ENCODE assay signal across 1 cellular context in genomic region chr6:41318648-41319565, GRCh38.
A peak's percentile ranks its signal among the peaks of the same experiment; 100 is the strongest.
TF ChIP-seq lines count a peak whose summit lies in the region.

No MANE protein-coding gene starts in this region.

TF ChIP-seq in HepG2, 621 proteins besides CTCF, POLR2A, EP300 and RAD21 (continued from another document and continues in another):
- TF ChIP-seq, protein P1, sequence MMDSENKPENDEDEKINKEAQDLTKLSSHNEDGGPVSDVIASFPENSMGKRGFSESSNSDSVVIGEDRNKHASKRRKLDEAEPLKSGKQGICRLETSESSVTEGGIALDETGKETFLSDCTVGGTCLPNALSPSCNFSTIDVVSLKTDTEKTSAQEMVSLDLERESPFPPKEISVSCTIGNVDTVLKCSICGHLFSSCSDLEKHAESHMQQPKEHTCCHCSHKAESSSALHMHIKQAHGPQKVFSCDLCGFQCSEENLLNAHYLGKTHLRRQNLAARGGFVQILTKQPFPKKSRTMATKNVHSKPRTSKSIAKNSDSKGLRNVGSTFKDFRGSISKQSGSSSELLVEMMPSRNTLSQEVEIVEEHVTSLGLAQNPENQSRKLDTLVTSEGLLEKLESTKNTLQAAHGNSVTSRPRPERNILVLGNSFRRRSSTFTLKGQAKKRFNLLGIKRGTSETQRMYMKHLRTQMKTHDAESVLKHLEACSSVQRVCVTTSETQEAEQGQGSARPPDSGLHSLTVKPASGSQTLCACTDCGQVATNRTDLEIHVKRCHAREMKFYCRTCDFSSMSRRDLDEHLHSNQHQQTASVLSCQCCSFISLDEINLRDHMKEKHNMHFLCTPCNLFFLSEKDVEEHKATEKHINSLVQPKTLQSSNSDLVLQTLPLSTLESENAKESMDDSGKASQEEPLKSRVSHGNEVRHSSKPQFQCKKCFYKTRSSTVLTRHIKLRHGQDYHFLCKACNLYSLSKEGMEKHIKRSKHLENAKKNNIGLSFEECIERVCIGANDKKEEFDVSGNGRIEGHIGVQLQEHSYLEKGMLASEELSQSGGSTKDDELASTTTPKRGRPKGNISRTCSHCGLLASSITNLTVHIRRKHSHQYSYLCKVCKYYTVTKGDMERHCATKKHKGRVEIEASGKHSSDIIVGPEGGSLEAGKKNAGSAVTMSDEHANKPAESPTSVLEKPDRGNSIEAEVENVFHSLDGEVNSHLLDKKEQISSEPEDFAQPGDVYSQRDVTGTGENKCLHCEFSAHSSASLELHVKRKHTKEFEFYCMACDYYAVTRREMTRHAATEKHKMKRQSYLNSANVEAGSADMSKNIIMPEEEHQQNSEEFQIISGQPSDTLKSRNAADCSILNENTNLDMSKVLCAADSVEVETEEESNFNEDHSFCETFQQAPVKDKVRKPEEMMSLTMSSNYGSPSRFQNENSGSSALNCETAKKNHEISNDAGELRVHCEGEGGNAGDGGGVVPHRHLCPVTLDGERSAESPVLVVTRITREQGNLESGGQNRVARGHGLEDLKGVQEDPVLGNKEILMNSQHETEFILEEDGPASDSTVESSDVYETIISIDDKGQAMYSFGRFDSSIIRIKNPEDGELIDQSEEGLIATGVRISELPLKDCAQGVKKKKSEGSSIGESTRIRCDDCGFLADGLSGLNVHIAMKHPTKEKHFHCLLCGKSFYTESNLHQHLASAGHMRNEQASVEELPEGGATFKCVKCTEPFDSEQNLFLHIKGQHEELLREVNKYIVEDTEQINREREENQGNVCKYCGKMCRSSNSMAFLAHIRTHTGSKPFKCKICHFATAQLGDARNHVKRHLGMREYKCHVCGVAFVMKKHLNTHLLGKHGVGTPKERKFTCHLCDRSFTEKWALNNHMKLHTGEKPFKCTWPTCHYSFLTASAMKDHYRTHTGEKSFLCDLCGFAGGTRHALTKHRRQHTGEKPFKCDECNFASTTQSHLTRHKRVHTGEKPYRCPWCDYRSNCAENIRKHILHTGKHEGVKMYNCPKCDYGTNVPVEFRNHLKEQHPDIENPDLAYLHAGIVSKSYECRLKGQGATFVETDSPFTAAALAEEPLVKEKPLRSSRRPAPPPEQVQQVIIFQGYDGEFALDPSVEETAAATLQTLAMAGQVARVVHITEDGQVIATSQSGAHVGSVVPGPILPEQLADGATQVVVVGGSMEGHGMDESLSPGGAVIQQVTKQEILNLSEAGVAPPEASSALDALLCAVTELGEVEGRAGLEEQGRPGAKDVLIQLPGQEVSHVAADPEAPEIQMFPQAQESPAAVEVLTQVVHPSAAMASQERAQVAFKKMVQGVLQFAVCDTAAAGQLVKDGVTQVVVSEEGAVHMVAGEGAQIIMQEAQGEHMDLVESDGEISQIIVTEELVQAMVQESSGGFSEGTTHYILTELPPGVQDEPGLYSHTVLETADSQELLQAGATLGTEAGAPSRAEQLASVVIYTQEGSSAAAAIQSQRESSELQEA (CRISPR knock-in tag; IDR thresholded peaks at IDR 0.05; ENCODE audit: not compliant biosample characterization): peak; percentile 91
- peak; percentile 17; the same call in 1 of the 2 replicates for TF ChIP-seq ZSCAN21 (CRISPR knock-in tag; IDR thresholded peaks at IDR 0.05; ENCODE audit: borderline replicate concordance)
- TF ChIP-seq ZNF629 (CRISPR knock-in tag; conservative IDR thresholded peaks at IDR 0.05): no peak
- TF ChIP-seq HOXA7 (CRISPR knock-in tag; IDR thresholded peaks at IDR 0.05): no peak
- peak; percentile 8; the same call in 1 of the 2 replicates for TF ChIP-seq TBX2 (CRISPR knock-in tag; IDR thresholded peaks at IDR 0.05; ENCODE audit: borderline replicate concordance)
- TF ChIP-seq KDM3A (CRISPR knock-in tag; IDR thresholded peaks at IDR 0.05; ENCODE audit: low read depth): peak; percentile 54; the same call in 1 of the 2 replicates
- no peak for TF ChIP-seq KDM6A (CRISPR knock-in tag; IDR thresholded peaks at IDR 0.05; ENCODE audit: low read depth)
- TF ChIP-seq MYC (CRISPR knock-in tag; IDR thresholded peaks at IDR 0.05; ENCODE audit: borderline replicate concordance): peak; percentile 82; the same call in 1 of the 2 replicates
- no peak for TF ChIP-seq CBFB (CRISPR knock-in tag; IDR thresholded peaks at IDR 0.05)
- no peak for TF ChIP-seq EHMT2 (IDR thresholded peaks at IDR 0.05; ENCODE audit: borderline replicate concordance, low read depth, low read length)
- TF ChIP-seq ZNF512B (CRISPR knock-in tag; IDR thresholded peaks at IDR 0.05; ENCODE audit: borderline replicate concordance): peak; percentile 62; the same call in 1 of the 2 replicates
- TF ChIP-seq TFDP1 (CRISPR knock-in tag; IDR thresholded peaks at IDR 0.05; ENCODE audit: borderline replicate concordance): peak; percentile 38; the same call in 1 of the 2 replicates
- TF ChIP-seq, protein P2, sequence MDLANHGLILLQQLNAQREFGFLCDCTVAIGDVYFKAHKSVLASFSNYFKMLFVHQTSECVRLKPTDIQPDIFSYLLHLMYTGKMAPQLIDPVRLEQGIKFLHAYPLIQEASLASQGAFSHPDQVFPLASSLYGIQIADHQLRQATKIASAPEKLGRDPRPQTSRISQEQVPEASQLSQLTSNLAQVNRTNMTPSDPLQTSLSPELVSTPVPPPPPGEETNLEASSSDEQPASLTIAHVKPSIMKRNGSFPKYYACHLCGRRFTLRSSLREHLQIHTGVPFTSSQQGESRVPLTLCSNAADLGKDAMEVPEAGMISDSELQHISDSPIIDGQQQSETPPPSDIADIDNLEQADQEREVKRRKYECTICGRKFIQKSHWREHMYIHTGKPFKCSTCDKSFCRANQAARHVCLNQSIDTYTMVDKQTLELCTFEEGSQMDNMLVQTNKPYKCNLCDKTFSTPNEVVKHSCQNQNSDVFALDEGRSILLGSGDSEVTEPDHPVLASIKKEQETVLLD (CRISPR knock-in tag; IDR thresholded peaks at IDR 0.05; ENCODE audit: low read depth): 0 out of 2 replicates have a peak, but pooled peaks have one; percentile 55
- TF ChIP-seq, protein P3, sequence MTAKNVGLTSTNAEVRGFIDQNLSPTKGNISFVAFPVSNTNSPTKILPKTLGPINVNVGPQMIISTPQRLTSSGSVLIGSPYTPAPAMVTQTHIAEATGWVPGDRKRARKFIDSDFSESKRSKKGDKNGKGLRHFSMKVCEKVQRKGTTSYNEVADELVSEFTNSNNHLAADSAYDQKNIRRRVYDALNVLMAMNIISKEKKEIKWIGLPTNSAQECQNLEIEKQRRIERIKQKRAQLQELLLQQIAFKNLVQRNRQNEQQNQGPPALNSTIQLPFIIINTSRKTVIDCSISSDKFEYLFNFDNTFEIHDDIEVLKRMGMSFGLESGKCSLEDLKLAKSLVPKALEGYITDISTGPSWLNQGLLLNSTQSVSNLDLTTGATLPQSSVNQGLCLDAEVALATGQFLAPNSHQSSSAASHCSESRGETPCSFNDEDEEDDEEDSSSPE (CRISPR knock-in tag; IDR thresholded peaks at IDR 0.05): peak; percentile 51; the same call in 1 of the 2 replicates
- TF ChIP-seq ELF3 (CRISPR knock-in tag; IDR thresholded peaks at IDR 0.05): no peak
- peak; percentile 51; the same call in 1 of the 2 replicates for TF ChIP-seq POGZ (CRISPR knock-in tag; IDR thresholded peaks at IDR 0.05)
- no peak for TF ChIP-seq TCF7 (IDR thresholded peaks at IDR 0.05; ENCODE audit: low read depth)
- peak; percentile 35; the same call in 1 of the 2 replicates for TF ChIP-seq BCL3 (CRISPR knock-in tag; IDR thresholded peaks at IDR 0.05)
- TF ChIP-seq YEATS2 (CRISPR knock-in tag; IDR thresholded peaks at IDR 0.05; ENCODE audit: borderline replicate concordance): 0 out of 2 replicates have a peak, but pooled peaks have one; percentile 11
- TF ChIP-seq ZNF646 (CRISPR knock-in tag; IDR thresholded peaks at IDR 0.05): no peak
- peak; percentile 30 for TF ChIP-seq SRSF1 (optimal IDR thresholded peaks at IDR 0.05; ENCODE audit: low read depth, low read length)
- TF ChIP-seq KMT2B (CRISPR knock-in tag; IDR thresholded peaks at IDR 0.05): peak; percentile 36; the same call in 1 of the 2 replicates
- peak; percentile 77; the same call in 1 of the 2 replicates for TF ChIP-seq THAP7 (CRISPR knock-in tag; IDR thresholded peaks at IDR 0.05)
- no peak for TF ChIP-seq HNRNPUL1 (IDR thresholded peaks at IDR 0.05; ENCODE audit: low read depth, low read length)
- no peak for TF ChIP-seq GATA4 (IDR thresholded peaks at IDR 0.05; ENCODE audit: borderline replicate concordance, low read depth)
- peak; percentile 44 for TF ChIP-seq HNRNPLL (IDR thresholded peaks at IDR 0.05; ENCODE audit: low read depth, low read length, poor library complexity, severe bottlenecking)
- peak; percentile 47; the same call in 1 of the 2 replicates for TF ChIP-seq ZNF792 (CRISPR knock-in tag; IDR thresholded peaks at IDR 0.05)
